In genomic region chr22:49553076-49553475, GRCh38 we compare ENCODE assay signal across 20 cellular contexts.
"Had no signal": no experiment of that assay in that cellular context is flagged by ENCODE, and none has a peak within 500 bp of the region (broad histone marks: within the 10 kb centered on the region; RNA-seq: fewer than 3 reads in every experiment).

No MANE protein-coding gene starts in this region.

- H3K9ac ChIP-seq: neural progenitor cell had no signal

- ATAC-seq: activated T-cell treated with anti-CD3 and anti-CD28 coated beads, Interleukin-2, amount 50 U/mL, for 4 hours; foreskin keratinocyte; psoas muscle; right cardiac atrium; stimulated activated effector memory CD8-positive, alpha-beta T cell treated with anti-CD3 and anti-CD28 coated beads, Interleukin-12 subunit alpha, Interleukin-12 subunit beta, amount 100 ng/mL, for 72 hours; stimulated activated naive CD8-positive, alpha-beta T cell treated with anti-CD3 and anti-CD28 coated beads, Interleukin-15, amount 100 ng/mL, for 72 hours; WTC11 had no signal

- H3K4me1 ChIP-seq: foreskin keratinocyte, psoas muscle, tibial artery had no signal

- H2AFZ ChIP-seq: neural progenitor cell had no signal

- H3K36me3 ChIP-seq: neural progenitor cell, tibial artery had no signal

- DNase-seq: activated CD8-positive, alpha-beta memory T cell treated with anti-CD3 and anti-CD28 coated beads for 24 hours; activated CD8-positive, alpha-beta memory T cell treated with anti-CD3 and anti-CD28 coated beads, Interleukin-2, amount 50 U/mL, for 48 hours; activated naive CD4-positive, alpha-beta T cell treated with anti-CD3 and anti-CD28 coated beads, Interleukin-2, amount 50 U/mL, for 16 hours; activated T-cell treated with anti-CD3 and anti-CD28 coated beads, Interleukin-2, amount 50 U/mL, for 4 hours; caudate nucleus; dermis blood vessel endothelial cell; effector CD8-positive, alpha-beta T cell; foreskin keratinocyte; kidney glomerular epithelial cell; naive B cell; psoas muscle; stimulated activated CD4-positive, alpha-beta T cell treated with anti-CD3 and anti-CD28 coated beads, Interleukin-2, amount 100 ng/mL, for 24 hours; stimulated activated naive CD8-positive, alpha-beta T cell treated with anti-CD3 and anti-CD28 coated beads, Interleukin-15, amount 100 ng/mL, for 72 hours; T1000 had no signal

- H3K4me2 ChIP-seq: neural progenitor cell had no signal

- H3K27ac ChIP-seq: foreskin keratinocyte, neural progenitor cell, psoas muscle, skin epidermis, tibial artery had no signal

- H3K4me3 ChIP-seq: neural progenitor cell, psoas muscle, skin epidermis, tibial artery had no signal

- H3K9me3 ChIP-seq: psoas muscle had no signal

- H3K27me3 ChIP-seq: foreskin keratinocyte, neural progenitor cell had no signal
